3 cellular contexts compared by ENCODE assay signal in the genomic region with DNA sequence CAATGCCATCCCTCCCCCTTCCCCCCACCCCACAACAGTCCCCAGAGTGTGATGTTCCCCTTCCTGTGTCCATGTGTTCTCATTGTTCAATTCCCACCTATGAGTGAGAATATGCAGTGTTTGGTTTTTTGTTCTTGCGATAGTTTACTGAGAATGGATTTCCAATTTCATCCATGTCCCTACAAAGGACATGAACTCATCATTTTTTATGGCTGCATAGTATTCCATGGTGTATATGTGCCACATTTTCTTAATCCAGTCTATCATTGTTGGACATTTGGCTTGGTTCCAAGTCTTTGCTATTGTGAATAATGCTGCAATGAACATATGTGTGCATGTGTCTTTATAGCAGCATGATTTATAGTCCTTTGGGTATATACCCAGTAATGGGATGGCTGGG. TPM values are rescaled to one million over a fixed set of nuclear protein-coding genes. Genes with fewer than 3 reads are reported as not detected.
"Had no signal": no experiment of that assay in that cellular context is flagged by ENCODE, and none has a peak within 500 bp of the region (broad histone marks: within the 10 kb centered on the region; RNA-seq: fewer than 3 reads in every experiment).

No MANE protein-coding gene starts in this region.

RNA-seq across cellular contexts. Expression of a gene that starts 39.5 kb away (rescaled TPM):
- total RNA-seq: HepG2, HT1080 had no signal
- polyA plus RNA-seq: HepG2, IMR-90 had no signal
